Comparison of ENCODE assay signal across 15 cellular contexts in the genomic region with DNA sequence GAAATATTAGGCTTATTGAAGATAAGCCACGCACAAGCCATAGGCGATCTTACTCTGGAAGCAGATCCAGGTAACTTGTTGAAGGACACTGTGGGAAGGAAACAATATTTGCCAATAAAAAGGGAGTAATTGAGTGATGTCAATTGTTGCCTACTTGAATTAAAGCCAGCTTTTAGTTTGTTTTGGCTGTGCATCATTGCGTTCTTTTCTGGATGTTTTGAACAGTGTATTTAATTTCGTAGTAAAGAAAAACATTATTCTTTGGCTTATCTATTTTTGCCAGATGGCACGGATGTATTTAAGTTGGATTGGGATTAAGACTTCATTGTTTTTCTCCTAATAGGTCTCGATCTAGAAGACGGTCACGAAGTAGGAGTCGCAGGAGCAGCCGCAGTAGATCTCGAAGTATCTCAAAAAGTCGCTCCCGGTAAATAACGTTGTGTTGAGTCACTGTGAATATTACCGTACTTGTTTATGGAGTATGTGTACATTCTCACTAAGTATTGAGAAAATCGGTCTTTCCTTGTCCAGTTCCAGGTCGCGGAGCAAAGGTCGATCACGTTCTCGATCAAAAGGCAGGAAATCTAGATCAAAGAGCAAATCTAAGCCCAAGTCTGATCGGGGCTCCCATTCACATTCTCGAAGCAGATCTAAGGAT. TPM values are rescaled to one million over a fixed set of nuclear protein-coding genes. Genes with fewer than 3 reads are reported as not detected.
DNase-seq lines count a peak whose midpoint lies in the region; ATAC-seq and TF ChIP-seq lines count a peak whose summit lies in the region.
"Had no signal": no experiment of that assay in that cellular context is flagged by ENCODE, and none has a peak within 500 bp of the region (broad histone marks: within the 10 kb centered on the region; RNA-seq: fewer than 3 reads in every experiment).

No MANE protein-coding gene starts in this region.

- H3K27me3 Mint-ChIP-seq in MCF 10A (ENCODE audit: insufficient read depth, unreplicated experiment) (no peaks in the 10 kb centered on the region), endodermal cell (ENCODE audit: insufficient read depth) (no peaks in the 10 kb centered on the region)

- BruUV-seq in MCF 10A (replicated peaks; lab: Mats Ljungman, UMichigan) = no TSS peak
- no TSS peak for BruUV-seq in mammary epithelial cell (replicated peaks; lab: Mats Ljungman, UMichigan)

- no peak for ATAC-seq in stimulated activated effector memory CD8-positive, alpha-beta T cell treated with anti-CD3 and anti-CD28 coated beads, Interleukin-12 subunit alpha, Interleukin-12 subunit beta, amount 100 ng/mL, for 72 hours
- ATAC-seq in HG03432 (IDR thresholded peaks at IDR 0.05; ENCODE audit: unreplicated experiment) = no peak
- no peak for ATAC-seq in HG02588 (IDR thresholded peaks at IDR 0.05; ENCODE audit: unreplicated experiment)
- ATAC-seq: right lobe of liver had no signal

- intact Hi-C loops in MCF 10A (cut with micrococcal nuclease) (no loop called here), mammary epithelial cell (cut with micrococcal nuclease) (loop anchor here (5.0 kb wide), 1 partner anchor 47 kb away; the partner anchor contains the start of gene L3MBTL1)

- H3K27ac Mint-ChIP-seq in MCF 10A (ENCODE audit: low read depth, unreplicated experiment) = peak overlapping the region; percentile 99
- H3K27ac Mint-ChIP-seq in endodermal cell = peak overlapping the region; percentile 65
- H3K27ac Mint-ChIP-seq in stimulated activated effector memory CD8-positive, alpha-beta T cell treated with anti-CD3 and anti-CD28 coated beads, Interleukin-12 subunit alpha, Interleukin-12 subunit beta, amount 100 ng/mL, for 72 hours = peak overlapping the region; percentile 99

- no peak overlapping the region for H3K27ac ChIP-seq in mammary epithelial cell (ENCODE audit: insufficient read depth, low read depth, low read length)
- H3K27ac ChIP-seq in VCaP = peak overlapping the region; percentile 100
- H3K27ac ChIP-seq in endodermal cell (ENCODE audit: low read depth, low read length) = no peak overlapping the region
- H3K27ac ChIP-seq: right lobe of liver had no signal

- peaks cover 11% of the 10 kb centered on the region for H4K20me1 ChIP-seq in mammary epithelial cell (ENCODE audit: insufficient read depth, low read length)

- TF ChIP-seq CTCF in MCF 10A (IDR thresholded peaks at IDR 0.05; ENCODE audit: unreplicated experiment) = no peak
- no peak for TF ChIP-seq CTCF in mammary epithelial cell (conservative IDR thresholded peaks at IDR 0.05 in 1 of 2, IDR thresholded peaks at IDR 0.05 in 1 of 2; ENCODE audit: extremely low read depth in 1 of 2, insufficient read depth in 1 of 2, low read depth in 1 of 2, low read length in 2 of 2)
- no peak for TF ChIP-seq CTCF in VCaP (conservative IDR thresholded peaks at IDR 0.05)
- no peak for TF ChIP-seq CTCF in endodermal cell (conservative IDR thresholded peaks at IDR 0.05)

- H3K9ac ChIP-seq in mammary epithelial cell (ENCODE audit: insufficient read depth, low read length) (no peak overlapping the region), endodermal cell (ENCODE audit: extremely low read depth, low read length, poor library complexity, severe bottlenecking) (no peak overlapping the region)

- H3K4me1 Mint-ChIP-seq in MCF 10A (ENCODE audit: insufficient read depth, unreplicated experiment) (peaks cover 20% of the 10 kb centered on the region), endodermal cell (peaks cover 14% of the 10 kb centered on the region)
- peaks cover 36% of the 10 kb centered on the region for H3K4me1 Mint-ChIP-seq in stimulated activated effector memory CD8-positive, alpha-beta T cell treated with anti-CD3 and anti-CD28 coated beads, Interleukin-12 subunit alpha, Interleukin-12 subunit beta, amount 100 ng/mL, for 72 hours

- H3K27me3 ChIP-seq in mammary epithelial cell (ENCODE audit: insufficient read depth, low read length) (no peaks in the 10 kb centered on the region), endodermal cell (ENCODE audit: control insufficient read depth, insufficient read depth, low read length, poor library complexity, severe bottlenecking) (no peaks in the 10 kb centered on the region)
- H3K27me3 ChIP-seq: cardiac muscle cell, right lobe of liver had no signal

- H3K9me3 ChIP-seq in mammary epithelial cell (replicated peaks; ENCODE audit: insufficient read depth, low read length) (no peaks in the 10 kb centered on the region), endodermal cell (ENCODE audit: control insufficient read depth, low read length) (no peaks in the 10 kb centered on the region)
- H3K9me3 ChIP-seq: right lobe of liver had no signal

- no peak overlapping the region for H2AFZ ChIP-seq in mammary epithelial cell (ENCODE audit: low read depth, low read length)

- dilution Hi-C loops in mammary epithelial cell (cut with HindIII; ENCODE audit: low sequenced_read_pairs) = no loop called here

- H3K4me1 ChIP-seq in mammary epithelial cell (ENCODE audit: insufficient read depth, low read length) (peaks cover 12% of the 10 kb centered on the region), endodermal cell (ENCODE audit: control insufficient read depth, insufficient read depth, low read length) (peaks cover 5% of the 10 kb centered on the region)

- 98% methylated on average over 19 of the region's 23 CpGs for WGBS in mammary epithelial cell (ENCODE audit: low coverage, missing lambda C conversion rate)
- 97 to 98% methylated on average over 19 to 23 of the region's 23 CpGs for WGBS in endodermal cell (ENCODE audit: insufficient coverage in 1 of 2, insufficient read length in 1 of 2), 2 experiments

- H3K36me3 Mint-ChIP-seq in MCF 10A (ENCODE audit: insufficient read depth, unreplicated experiment) = peaks cover 83% of the 10 kb centered on the region
- H3K36me3 Mint-ChIP-seq in endodermal cell (ENCODE audit: low read depth) = peaks cover 64% of the 10 kb centered on the region
- H3K36me3 Mint-ChIP-seq in stimulated activated effector memory CD8-positive, alpha-beta T cell treated with anti-CD3 and anti-CD28 coated beads, Interleukin-12 subunit alpha, Interleukin-12 subunit beta, amount 100 ng/mL, for 72 hours = peaks cover 86% of the 10 kb centered on the region

- CTCF ChIA-PET in MCF 10A (lab: Yijun Ruan, JAX) (no interaction called here), mammary epithelial cell (lab: Charles Lee; ENCODE audit: low non-redundant PET) (no interaction called here)

- POLR2A ChIA-PET in MCF 10A (lab: Yijun Ruan, JAX) = interaction anchor here (1.4 kb wide), 1 partner anchor 54 kb away, joined by 4 read pairs; no protein-coding TSS in a partner anchor

- in situ Hi-C loops in mammary epithelial cell (cut with MboI; ENCODE audit: low sequenced_read_pairs in 2 of 2) = no loop called here

- H3K36me3 ChIP-seq in mammary epithelial cell (ENCODE audit: insufficient read depth, low read length) (peaks cover 54% of the 10 kb centered on the region), endodermal cell (ENCODE audit: control insufficient read depth, insufficient read depth, low read length) (peaks cover 64% of the 10 kb centered on the region)

- H3K4me3 Mint-ChIP-seq in MCF 10A (ENCODE audit: unreplicated experiment) (peak overlapping the region; percentile 91), endodermal cell (peak overlapping the region; percentile 89)
- peak overlapping the region; percentile 11 for H3K4me3 Mint-ChIP-seq in stimulated activated effector memory CD8-positive, alpha-beta T cell treated with anti-CD3 and anti-CD28 coated beads, Interleukin-12 subunit alpha, Interleukin-12 subunit beta, amount 100 ng/mL, for 72 hours

- H3K4me3 ChIP-seq in mammary epithelial cell (replicated peaks in 1 of 3; ENCODE audit: insufficient read depth in 1 of 3, low read depth in 2 of 3, low read length in 3 of 3) = no peak overlapping the region
- peak overlapping the region; percentile 90 for H3K4me3 ChIP-seq in endodermal cell (ENCODE audit: low read length)

- no peak overlapping the region for H3K4me2 ChIP-seq in mammary epithelial cell (ENCODE audit: insufficient read depth, low read depth, low read length)

- H3K79me2 ChIP-seq in mammary epithelial cell (ENCODE audit: insufficient read depth, low read length) = peaks cover 65% of the 10 kb centered on the region

- DNase-seq in MCF 10A (ENCODE audit: unreplicated experiment) (no peak), mammary epithelial cell (no peak), endodermal cell (no peak), NCI-H187 treated with DMSO at 0.1 percent for 48 hours (lab: John Stamatoyannopoulos, UW) (no peak)
- DNase-seq in stimulated activated effector memory CD8-positive, alpha-beta T cell treated with anti-CD3 and anti-CD28 coated beads, Interleukin-12 subunit alpha, Interleukin-12 subunit beta, amount 100 ng/mL, for 72 hours (ENCODE audit: low spot score in 2 of 2) = no peak
- DNase-seq: KG1; NCI-H2029; NCI-H748 treated with DMSO at 0.1 percent for 48 hours; stimulated activated CD4-positive, alpha-beta T cell treated with anti-CD3 and anti-CD28 coated beads, Interleukin-4, amount 100 ng/mL, for 4 hours; stimulated activated naive CD4-positive, alpha-beta T cell had no signal

- H3K9me3 Mint-ChIP-seq in MCF 10A (ENCODE audit: unreplicated experiment) (no peaks in the 10 kb centered on the region), endodermal cell (no peaks in the 10 kb centered on the region)
- H3K9me3 Mint-ChIP-seq in stimulated activated effector memory CD8-positive, alpha-beta T cell treated with anti-CD3 and anti-CD28 coated beads, Interleukin-12 subunit alpha, Interleukin-12 subunit beta, amount 100 ng/mL, for 72 hours = no peaks in the 10 kb centered on the region

RNA-seq across cellular contexts. Expression of gene SRSF6, which starts 2.6 kb away (rescaled TPM):
- total RNA-seq in MCF 10A (2022) = 151 and 193 TPM in 2 replicates
- 100 to 1,000 TPM in 1 of 2 donors, 10 to 100 TPM in 1; 81.2 to 126 TPM for total RNA-seq in mammary epithelial cell
- polyA plus RNA-seq in mammary epithelial cell = 69.6 TPM
- 80.9 TPM for polyA minus RNA-seq in mammary epithelial cell
- 100 to 1,000 TPM; 146 to 199 TPM for total RNA-seq in endodermal cell
- polyA plus RNA-seq in endodermal cell (2013, experiment 1 of 2) = 156 TPM
- 138 TPM for polyA plus RNA-seq in endodermal cell (2013, experiment 2 of 2)

RNA-seq across cellular contexts. Expression of gene L3MBTL1, which starts 47.2 kb away (rescaled TPM):
- total RNA-seq in MCF 10A (2022) (10.5 and 11.4 TPM in 2 replicates), mammary epithelial cell (10 to 100 TPM; 10.4 to 14.5 TPM), endodermal cell (10 to 100 TPM; 38.4 to 57.6 TPM)
- polyA plus RNA-seq in mammary epithelial cell = 1.8 TPM
- polyA minus RNA-seq in mammary epithelial cell = 2.9 TPM
- 14.3 TPM for polyA plus RNA-seq in endodermal cell (2013, experiment 1 of 2)
- polyA plus RNA-seq in endodermal cell (2013, experiment 2 of 2) = 12.5 TPM

Comparison
In these comparisons a context has a peak if more than half of its experiments do, and no peak if none do; other contexts are left out.
1. H3K4me3 Mint-ChIP-seq: peak in every context shown above with its lines; median percentile 91 in MCF 10A; 89 in endodermal cell; 11 in stimulated activated effector memory CD8-positive, alpha-beta T cell treated with anti-CD3 and anti-CD28 coated beads, Interleukin-12 subunit alpha, Interleukin-12 subunit beta, amount 100 ng/mL, for 72 hours.